In genomic region chr4:3361896-3362295, GRCh38 we compare ENCODE assay signal across 14 cellular contexts.
"Had no signal": no experiment of that assay in that cellular context is flagged by ENCODE, and none has a peak within 500 bp of the region (broad histone marks: within the 10 kb centered on the region; RNA-seq: fewer than 3 reads in every experiment).

No MANE protein-coding gene starts in this region.

- H3K36me3 ChIP-seq: neural progenitor cell, tibial nerve, vagina had no signal

- ATAC-seq: left lobe of liver; stimulated activated naive CD8-positive, alpha-beta T cell treated with anti-CD3 and anti-CD28 coated beads, Interleukin-15, Interleukin-2, amounts not matched to agents 100 U/mL and 50 U/mL, for 24 hours had no signal

- H3K4me1 ChIP-seq: neural progenitor cell, parathyroid adenoma had no signal

- H3K36me3 Mint-ChIP-seq: activated naive CD8-positive, alpha-beta T cell had no signal

- H3K27ac Mint-ChIP-seq: activated naive CD8-positive, alpha-beta T cell had no signal

- H3K27me3 Mint-ChIP-seq: activated naive CD8-positive, alpha-beta T cell had no signal

- DNase-seq: activated CD4-positive, CD25-positive, alpha-beta regulatory T cell; activated gamma-delta T cell treated with Interleukin-2 at 50 U/mL for 16 hours; kidney; mammary epithelial cell; stimulated activated CD4-positive, alpha-beta T cell treated with anti-CD3 and anti-CD28 coated beads, Interleukin-12 subunit alpha, Interleukin-12 subunit beta, amount 100 ng/mL, for 4 hours; stimulated activated CD4-positive, alpha-beta T cell treated with anti-CD3 and anti-CD28 coated beads, Interleukin-2, amount 100 ng/mL, for 24 hours; stimulated activated naive CD8-positive, alpha-beta T cell treated with anti-CD3 and anti-CD28 coated beads, Interleukin-15, Interleukin-2, amounts not matched to agents 100 U/mL and 50 U/mL, for 24 hours had no signal

- H3K4me3 Mint-ChIP-seq: activated naive CD8-positive, alpha-beta T cell; neural progenitor cell had no signal

- H3K4me3 ChIP-seq: neural progenitor cell, SK-N-MC, tibial nerve, vagina had no signal

- H3K27ac ChIP-seq: neural progenitor cell, parathyroid adenoma, SK-N-MC, tibial nerve, vagina had no signal

- H3K9me3 ChIP-seq: vagina had no signal

- H3K27me3 ChIP-seq: neural progenitor cell, tibial nerve, vagina had no signal
